31 cellular contexts compared by ENCODE assay signal in the genomic region with DNA sequence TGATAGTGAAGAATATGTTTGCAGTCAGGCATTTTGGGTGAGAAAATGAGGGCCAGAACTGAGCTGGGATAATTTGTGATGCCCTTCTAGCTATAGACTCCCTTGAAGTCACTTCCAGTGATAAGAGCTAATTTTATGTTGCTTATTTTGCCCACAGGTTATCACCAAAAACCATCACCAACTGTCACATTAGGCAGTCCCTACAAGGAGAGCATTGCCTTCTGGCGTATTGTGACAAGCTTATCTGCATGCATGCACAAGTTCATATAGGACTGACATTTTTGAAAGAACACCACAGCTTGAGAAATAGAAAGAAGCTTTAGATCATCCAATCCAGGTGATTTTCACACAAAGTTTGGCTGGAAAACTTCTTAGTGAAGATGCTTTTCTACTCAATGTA.
"Had no signal": no experiment of that assay in that cellular context is flagged by ENCODE, and none has a peak within 500 bp of the region (broad histone marks: within the 10 kb centered on the region; RNA-seq: fewer than 3 reads in every experiment).

No MANE protein-coding gene starts in this region.

- H3K4me2 ChIP-seq: KMS-11 had no signal

- H3K27me3 ChIP-seq: brain microvascular endothelial cell, Peyer's patch, SJSA1 had no signal

- H3K27me3 Mint-ChIP-seq: activated CD8-positive, alpha-beta T cell treated with anti-CD3 and anti-CD28 coated beads for 36 hours; activated naive CD8-positive, alpha-beta T cell treated with anti-CD3 and anti-CD28 coated beads for 36 hours; activated T-helper 17 cell treated with anti-CD3 and anti-CD28 coated beads, Interleukin-2, amount 50 U/mL, for 72 hours had no signal

- H3K9ac ChIP-seq: KMS-11 had no signal

- ATAC-seq: activated CD8-positive, alpha-beta T cell treated with anti-CD3 and anti-CD28 coated beads for 36 hours; activated T-cell treated with anti-CD3 and anti-CD28 coated beads, Interleukin-2, amount 50 U/mL, for 72 hours; activated T-helper 17 cell treated with anti-CD3 and anti-CD28 coated beads, Interleukin-2, amount 50 U/mL, for 72 hours; PC-3 had no signal

- H3K9me3 ChIP-seq: Peyer's patch had no signal

- H3K4me3 ChIP-seq: Peyer's patch, SJSA1 had no signal

- H3K4me3 Mint-ChIP-seq: activated CD8-positive, alpha-beta T cell treated with anti-CD3 and anti-CD28 coated beads for 36 hours; activated naive CD8-positive, alpha-beta T cell treated with anti-CD3 and anti-CD28 coated beads for 36 hours; activated T-cell treated with anti-CD3 and anti-CD28 coated beads, Interleukin-2, amount 50 U/mL, for 72 hours; activated T-helper 17 cell treated with anti-CD3 and anti-CD28 coated beads, Interleukin-2, amount 50 U/mL, for 72 hours had no signal

- H3K4me1 Mint-ChIP-seq: activated naive CD8-positive, alpha-beta T cell treated with anti-CD3 and anti-CD28 coated beads for 36 hours; activated T-helper 17 cell treated with anti-CD3 and anti-CD28 coated beads, Interleukin-2, amount 50 U/mL, for 72 hours had no signal

- DNase-seq: activated CD4-positive, alpha-beta T cell treated with anti-CD3 and anti-CD28 coated beads for 1 hour; activated CD4-positive, alpha-beta T cell treated with anti-CD3 and anti-CD28 coated beads for 48 hours; activated CD4-positive, alpha-beta T cell treated with anti-CD3 and anti-CD28 coated beads, Interleukin-2, amount 50 U/mL, for 4 hours; activated CD4-positive, CD25-positive, alpha-beta regulatory T cell; activated CD8-positive, alpha-beta T cell treated with anti-CD3 and anti-CD28 coated beads for 36 hours; activated effector memory CD4-positive, alpha-beta T cell treated with anti-CD3 and anti-CD28 coated beads, Interleukin-2, amount 50 U/mL, for 16 hours; activated naive CD4-positive, alpha-beta T cell; activated naive CD4-positive, alpha-beta T cell treated with anti-CD3 and anti-CD28 coated beads, Interleukin-2, amount 50 U/mL, for 16 hours; activated naive CD8-positive, alpha-beta T cell treated with anti-CD3 and anti-CD28 coated beads for 36 hours; activated T-cell treated with anti-CD3 and anti-CD28 coated beads, Interleukin-2, amount 50 U/mL, for 1 hour; activated T-cell treated with anti-CD3 and anti-CD28 coated beads, Interleukin-2, amount 50 U/mL, for 72 hours; amniotic stem cell; aorta; brain microvascular endothelial cell; central memory CD4-positive, alpha-beta T cell; NCI-H1092 treated with DMSO at 0.1 percent for 48 hours; NCI-H1417; NCI-H187 treated with DMSO at 0.1 percent for 48 hours; NCI-H2081; NCI-H226; NCI-H446 treated with DMSO at 0.1 percent for 48 hours; NCI-H524 treated with DMSO at 0.1 percent for 48 hours; PC-3; Peyer's patch; RPMI8226; SHP77 treated with DMSO at 0.1 percent for 48 hours; T1000; WERI-Rb-1 had no signal

- H3K36me3 ChIP-seq: brain microvascular endothelial cell, Peyer's patch, SJSA1, WERI-Rb-1 had no signal

- H3K27ac Mint-ChIP-seq: activated CD8-positive, alpha-beta T cell treated with anti-CD3 and anti-CD28 coated beads for 36 hours; activated naive CD8-positive, alpha-beta T cell treated with anti-CD3 and anti-CD28 coated beads for 36 hours; activated T-cell treated with anti-CD3 and anti-CD28 coated beads, Interleukin-2, amount 50 U/mL, for 72 hours; activated T-helper 17 cell treated with anti-CD3 and anti-CD28 coated beads, Interleukin-2, amount 50 U/mL, for 72 hours had no signal

- H3K27ac ChIP-seq: brain microvascular endothelial cell, KMS-11, Peyer's patch, SJSA1, WERI-Rb-1 had no signal

- H3K36me3 Mint-ChIP-seq: activated naive CD8-positive, alpha-beta T cell treated with anti-CD3 and anti-CD28 coated beads for 36 hours had no signal

- H3K4me1 ChIP-seq: Peyer's patch, SJSA1 had no signal
